1 cellular context compared by ENCODE assay signal in genomic region chr1:147171399-147172167, GRCh38.
TF ChIP-seq lines count a peak whose summit lies in the region.

No MANE protein-coding gene starts in this region.

TF ChIP-seq in K562, 482 proteins besides CTCF, POLR2A, EP300 and RAD21 (continued from another document):
- TF ChIP-seq SMARCB1 (IDR thresholded peaks at IDR 0.05; ENCODE audit: insufficient read length, low read depth): peak; percentile 5
- TF ChIP-seq MTF1 (CRISPR knock-in tag; IDR thresholded peaks at IDR 0.05; ENCODE audit: borderline replicate concordance): no peak
- no peak for TF ChIP-seq KAT8 (IDR thresholded peaks at IDR 0.05; ENCODE audit: low read depth)
- no peak for TF ChIP-seq TCFL5 (CRISPR knock-in tag; conservative IDR thresholded peaks at IDR 0.05)
- TF ChIP-seq YY1 (IDR thresholded peaks at IDR 0.05; ENCODE audit: borderline replicate concordance in 1 of 3, control insufficient read depth in 1 of 3, extremely low read depth in 1 of 3, insufficient read depth in 3 of 3, insufficient read length in 1 of 3, insufficient replicate concordance in 2 of 3, low read depth in 1 of 3, low read length in 2 of 3): peak in 2 of 3 experiments; percentile 26 to 79
- no peak for TF ChIP-seq CREB5 (CRISPR knock-in tag; IDR thresholded peaks at IDR 0.05)
- peak; percentile 56; the same call in 1 of the 2 replicates for TF ChIP-seq PHF8 (IDR thresholded peaks at IDR 0.05; ENCODE audit: borderline replicate concordance, low read length)
- peak; percentile 93 for TF ChIP-seq ZNF263 (CRISPR knock-in tag; IDR thresholded peaks at IDR 0.05; ENCODE audit: borderline replicate concordance)
- TF ChIP-seq, protein P1, sequence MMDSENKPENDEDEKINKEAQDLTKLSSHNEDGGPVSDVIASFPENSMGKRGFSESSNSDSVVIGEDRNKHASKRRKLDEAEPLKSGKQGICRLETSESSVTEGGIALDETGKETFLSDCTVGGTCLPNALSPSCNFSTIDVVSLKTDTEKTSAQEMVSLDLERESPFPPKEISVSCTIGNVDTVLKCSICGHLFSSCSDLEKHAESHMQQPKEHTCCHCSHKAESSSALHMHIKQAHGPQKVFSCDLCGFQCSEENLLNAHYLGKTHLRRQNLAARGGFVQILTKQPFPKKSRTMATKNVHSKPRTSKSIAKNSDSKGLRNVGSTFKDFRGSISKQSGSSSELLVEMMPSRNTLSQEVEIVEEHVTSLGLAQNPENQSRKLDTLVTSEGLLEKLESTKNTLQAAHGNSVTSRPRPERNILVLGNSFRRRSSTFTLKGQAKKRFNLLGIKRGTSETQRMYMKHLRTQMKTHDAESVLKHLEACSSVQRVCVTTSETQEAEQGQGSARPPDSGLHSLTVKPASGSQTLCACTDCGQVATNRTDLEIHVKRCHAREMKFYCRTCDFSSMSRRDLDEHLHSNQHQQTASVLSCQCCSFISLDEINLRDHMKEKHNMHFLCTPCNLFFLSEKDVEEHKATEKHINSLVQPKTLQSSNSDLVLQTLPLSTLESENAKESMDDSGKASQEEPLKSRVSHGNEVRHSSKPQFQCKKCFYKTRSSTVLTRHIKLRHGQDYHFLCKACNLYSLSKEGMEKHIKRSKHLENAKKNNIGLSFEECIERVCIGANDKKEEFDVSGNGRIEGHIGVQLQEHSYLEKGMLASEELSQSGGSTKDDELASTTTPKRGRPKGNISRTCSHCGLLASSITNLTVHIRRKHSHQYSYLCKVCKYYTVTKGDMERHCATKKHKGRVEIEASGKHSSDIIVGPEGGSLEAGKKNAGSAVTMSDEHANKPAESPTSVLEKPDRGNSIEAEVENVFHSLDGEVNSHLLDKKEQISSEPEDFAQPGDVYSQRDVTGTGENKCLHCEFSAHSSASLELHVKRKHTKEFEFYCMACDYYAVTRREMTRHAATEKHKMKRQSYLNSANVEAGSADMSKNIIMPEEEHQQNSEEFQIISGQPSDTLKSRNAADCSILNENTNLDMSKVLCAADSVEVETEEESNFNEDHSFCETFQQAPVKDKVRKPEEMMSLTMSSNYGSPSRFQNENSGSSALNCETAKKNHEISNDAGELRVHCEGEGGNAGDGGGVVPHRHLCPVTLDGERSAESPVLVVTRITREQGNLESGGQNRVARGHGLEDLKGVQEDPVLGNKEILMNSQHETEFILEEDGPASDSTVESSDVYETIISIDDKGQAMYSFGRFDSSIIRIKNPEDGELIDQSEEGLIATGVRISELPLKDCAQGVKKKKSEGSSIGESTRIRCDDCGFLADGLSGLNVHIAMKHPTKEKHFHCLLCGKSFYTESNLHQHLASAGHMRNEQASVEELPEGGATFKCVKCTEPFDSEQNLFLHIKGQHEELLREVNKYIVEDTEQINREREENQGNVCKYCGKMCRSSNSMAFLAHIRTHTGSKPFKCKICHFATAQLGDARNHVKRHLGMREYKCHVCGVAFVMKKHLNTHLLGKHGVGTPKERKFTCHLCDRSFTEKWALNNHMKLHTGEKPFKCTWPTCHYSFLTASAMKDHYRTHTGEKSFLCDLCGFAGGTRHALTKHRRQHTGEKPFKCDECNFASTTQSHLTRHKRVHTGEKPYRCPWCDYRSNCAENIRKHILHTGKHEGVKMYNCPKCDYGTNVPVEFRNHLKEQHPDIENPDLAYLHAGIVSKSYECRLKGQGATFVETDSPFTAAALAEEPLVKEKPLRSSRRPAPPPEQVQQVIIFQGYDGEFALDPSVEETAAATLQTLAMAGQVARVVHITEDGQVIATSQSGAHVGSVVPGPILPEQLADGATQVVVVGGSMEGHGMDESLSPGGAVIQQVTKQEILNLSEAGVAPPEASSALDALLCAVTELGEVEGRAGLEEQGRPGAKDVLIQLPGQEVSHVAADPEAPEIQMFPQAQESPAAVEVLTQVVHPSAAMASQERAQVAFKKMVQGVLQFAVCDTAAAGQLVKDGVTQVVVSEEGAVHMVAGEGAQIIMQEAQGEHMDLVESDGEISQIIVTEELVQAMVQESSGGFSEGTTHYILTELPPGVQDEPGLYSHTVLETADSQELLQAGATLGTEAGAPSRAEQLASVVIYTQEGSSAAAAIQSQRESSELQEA (IDR thresholded peaks at IDR 0.05; ENCODE audit: low read depth): no peak
- no peak for TF ChIP-seq SREBF2 (CRISPR knock-in tag; IDR thresholded peaks at IDR 0.05)
- TF ChIP-seq ZC3H4 (CRISPR knock-in tag; IDR thresholded peaks at IDR 0.05; ENCODE audit: borderline replicate concordance): 0 out of 2 replicates have a peak, but pooled peaks have one; percentile 44
- no peak for TF ChIP-seq NFE2 (IDR thresholded peaks at IDR 0.05; ENCODE audit: low read depth)
- TF ChIP-seq SAP30 (IDR thresholded peaks at IDR 0.05; ENCODE audit: borderline replicate concordance, insufficient read depth, low read depth, low read length, poor library complexity, severe bottlenecking): peak; percentile 70
- TF ChIP-seq MTA1 (IDR thresholded peaks at IDR 0.05; ENCODE audit: borderline replicate concordance): no peak
- no peak for TF ChIP-seq IRF9 (tag; IDR thresholded peaks at IDR 0.05)
- no peak for TF ChIP-seq ZNF57 (CRISPR knock-in tag; IDR thresholded peaks at IDR 0.05)
- TF ChIP-seq ZNF785 (CRISPR knock-in tag; IDR thresholded peaks at IDR 0.05): no peak
- no peak for TF ChIP-seq RAD51 (IDR thresholded peaks at IDR 0.05; ENCODE audit: borderline replicate concordance, low read depth)
- TF ChIP-seq ZBTB8A (IDR thresholded peaks at IDR 0.05; ENCODE audit: partially characterized antibody): no peak
- TF ChIP-seq ZNF431 (CRISPR knock-in tag; IDR thresholded peaks at IDR 0.05): no peak
- 0 out of 2 replicates have a peak, but pooled peaks have one; percentile 8 for TF ChIP-seq HEY1 (CRISPR knock-in tag; IDR thresholded peaks at IDR 0.05; ENCODE audit: borderline replicate concordance)
- peak in 1 of 2 experiments; percentile 13; a peak in 1 of 4 replicates for TF ChIP-seq SIN3A (IDR thresholded peaks at IDR 0.05; ENCODE audit: borderline replicate concordance in 2 of 2, control insufficient read depth in 1 of 2, low read depth in 2 of 2, low read length in 2 of 2)
- TF ChIP-seq, protein P2, sequence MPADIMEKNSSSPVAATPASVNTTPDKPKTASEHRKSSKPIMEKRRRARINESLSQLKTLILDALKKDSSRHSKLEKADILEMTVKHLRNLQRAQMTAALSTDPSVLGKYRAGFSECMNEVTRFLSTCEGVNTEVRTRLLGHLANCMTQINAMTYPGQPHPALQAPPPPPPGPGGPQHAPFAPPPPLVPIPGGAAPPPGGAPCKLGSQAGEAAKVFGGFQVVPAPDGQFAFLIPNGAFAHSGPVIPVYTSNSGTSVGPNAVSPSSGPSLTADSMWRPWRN (IDR thresholded peaks at IDR 0.05; ENCODE audit: low read depth): 0 out of 2 replicates have a peak, but pooled peaks have one; percentile 26
- no peak for TF ChIP-seq TEAD4 (IDR thresholded peaks at IDR 0.05; ENCODE audit: low read length)
- TF ChIP-seq TEAD4 (CRISPR knock-in tag; IDR thresholded peaks at IDR 0.05; ENCODE audit: borderline replicate concordance): no peak
- TF ChIP-seq, protein P3, sequence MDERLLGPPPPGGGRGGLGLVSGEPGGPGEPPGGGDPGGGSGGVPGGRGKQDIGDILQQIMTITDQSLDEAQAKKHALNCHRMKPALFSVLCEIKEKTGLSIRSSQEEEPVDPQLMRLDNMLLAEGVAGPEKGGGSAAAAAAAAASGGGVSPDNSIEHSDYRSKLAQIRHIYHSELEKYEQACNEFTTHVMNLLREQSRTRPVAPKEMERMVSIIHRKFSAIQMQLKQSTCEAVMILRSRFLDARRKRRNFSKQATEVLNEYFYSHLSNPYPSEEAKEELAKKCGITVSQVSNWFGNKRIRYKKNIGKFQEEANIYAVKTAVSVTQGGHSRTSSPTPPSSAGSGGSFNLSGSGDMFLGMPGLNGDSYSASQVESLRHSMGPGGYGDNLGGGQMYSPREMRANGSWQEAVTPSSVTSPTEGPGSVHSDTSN (CRISPR knock-in tag; IDR thresholded peaks at IDR 0.05; ENCODE audit: low read depth): no peak
- TF ChIP-seq, protein P3 (tag; conservative IDR thresholded peaks at IDR 0.05; ENCODE audit: low read depth): no peak
- TF ChIP-seq ZNF143 (CRISPR knock-in tag; IDR thresholded peaks at IDR 0.05): no peak
- 0 out of 2 replicates have a peak, but pooled peaks have one; percentile 20 for TF ChIP-seq GTF2E2 (tag; IDR thresholded peaks at IDR 0.05)
- TF ChIP-seq KLF16 (IDR thresholded peaks at IDR 0.05): no peak
- TF ChIP-seq CHD1 (IDR thresholded peaks at IDR 0.05; ENCODE audit: low read length): peak; percentile 27
- TF ChIP-seq, protein P4, sequence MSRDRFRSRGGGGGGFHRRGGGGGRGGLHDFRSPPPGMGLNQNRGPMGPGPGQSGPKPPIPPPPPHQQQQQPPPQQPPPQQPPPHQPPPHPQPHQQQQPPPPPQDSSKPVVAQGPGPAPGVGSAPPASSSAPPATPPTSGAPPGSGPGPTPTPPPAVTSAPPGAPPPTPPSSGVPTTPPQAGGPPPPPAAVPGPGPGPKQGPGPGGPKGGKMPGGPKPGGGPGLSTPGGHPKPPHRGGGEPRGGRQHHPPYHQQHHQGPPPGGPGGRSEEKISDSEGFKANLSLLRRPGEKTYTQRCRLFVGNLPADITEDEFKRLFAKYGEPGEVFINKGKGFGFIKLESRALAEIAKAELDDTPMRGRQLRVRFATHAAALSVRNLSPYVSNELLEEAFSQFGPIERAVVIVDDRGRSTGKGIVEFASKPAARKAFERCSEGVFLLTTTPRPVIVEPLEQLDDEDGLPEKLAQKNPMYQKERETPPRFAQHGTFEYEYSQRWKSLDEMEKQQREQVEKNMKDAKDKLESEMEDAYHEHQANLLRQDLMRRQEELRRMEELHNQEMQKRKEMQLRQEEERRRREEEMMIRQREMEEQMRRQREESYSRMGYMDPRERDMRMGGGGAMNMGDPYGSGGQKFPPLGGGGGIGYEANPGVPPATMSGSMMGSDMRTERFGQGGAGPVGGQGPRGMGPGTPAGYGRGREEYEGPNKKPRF (IDR thresholded peaks at IDR 0.05; ENCODE audit: low read depth, low read length): no peak
- no peak for TF ChIP-seq PTTG1 (tag; IDR thresholded peaks at IDR 0.05; ENCODE audit: low read depth)
- TF ChIP-seq EGR1 (conservative IDR thresholded peaks at IDR 0.05): no peak
- TF ChIP-seq, protein P5, sequence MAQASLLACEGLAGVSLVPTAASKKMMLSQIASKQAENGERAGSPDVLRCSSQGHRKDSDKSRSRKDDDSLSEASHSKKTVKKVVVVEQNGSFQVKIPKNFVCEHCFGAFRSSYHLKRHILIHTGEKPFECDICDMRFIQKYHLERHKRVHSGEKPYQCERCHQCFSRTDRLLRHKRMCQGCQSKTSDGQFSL (CRISPR knock-in tag; IDR thresholded peaks at IDR 0.05): no peak
- TF ChIP-seq, protein P5 (tag; IDR thresholded peaks at IDR 0.05): peak in 1 of 2 experiments; percentile 29; a peak in 1 of 4 replicates
TF ChIP-seq in K562: peak in this region for 12.
